Comparison of ENCODE assay signal across 13 cellular contexts in the genomic region with DNA sequence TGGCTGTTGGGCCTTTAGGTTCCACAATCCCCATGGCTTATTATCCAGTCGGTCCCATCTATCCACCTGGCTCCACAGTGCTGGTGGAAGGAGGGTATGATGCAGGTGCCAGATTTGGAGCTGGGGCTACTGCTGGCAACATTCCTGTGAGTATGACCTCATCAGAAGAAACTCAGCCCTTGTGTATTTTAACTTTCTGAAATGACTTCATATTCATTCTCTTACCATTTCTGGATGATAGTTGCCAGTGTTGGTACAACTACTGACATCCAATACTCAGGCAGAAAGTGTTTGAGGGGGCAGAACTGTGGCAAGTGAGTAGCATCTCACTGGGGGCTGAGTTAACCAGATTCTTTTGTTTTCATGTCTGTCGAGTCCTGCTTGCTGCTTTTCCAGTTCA. TPM values are rescaled to one million over a fixed set of nuclear protein-coding genes. Genes with fewer than 3 reads are reported as not detected.
DNase-seq lines count a peak whose midpoint lies in the region; ATAC-seq and TF ChIP-seq lines count a peak whose summit lies in the region.
"Had no signal": no experiment of that assay in that cellular context is flagged by ENCODE, and none has a peak within 500 bp of the region (broad histone marks: within the 10 kb centered on the region; RNA-seq: fewer than 3 reads in every experiment).

No MANE protein-coding gene starts in this region.

- H3K27me3 ChIP-seq in SK-N-SH (ENCODE audit: insufficient read depth) (no peaks in the 10 kb centered on the region), parathyroid adenoma (ENCODE audit: control insufficient read depth, insufficient read depth, low read length) (no peaks in the 10 kb centered on the region)
- H3K27me3 ChIP-seq: tibial artery had no signal

- no peak for ATAC-seq in SK-N-SH treated with all-trans-retinoic acid at 6 μM for 48 hours
- ATAC-seq in T-helper 17 cell: no peak

- no peak for TF ChIP-seq RAD21 in SK-N-SH (IDR thresholded peaks at IDR 0.05; ENCODE audit: low read length)

- H2AFZ ChIP-seq in SK-N-SH (ENCODE audit: low read depth): no peak overlapping the region
- H2AFZ ChIP-seq in parathyroid adenoma: no peak overlapping the region

- H3K9me3 ChIP-seq in SK-N-SH: no peaks in the 10 kb centered on the region
- H3K9me3 ChIP-seq in T-helper 17 cell (ENCODE audit: control insufficient read depth, low read length, poor library complexity, severe bottlenecking): no peaks in the 10 kb centered on the region
- no peaks in the 10 kb centered on the region for H3K9me3 ChIP-seq in parathyroid adenoma (ENCODE audit: control insufficient read depth, low read length)
- H3K9me3 ChIP-seq: tibial artery had no signal

- H4K20me1 ChIP-seq in SK-N-SH (ENCODE audit: insufficient read depth): peaks cover 5% of the 10 kb centered on the region; the same call in 1 of the 2 replicates

- H3K27ac ChIP-seq in SK-N-SH (ENCODE audit: low read depth in 2 of 2, low read length in 1 of 2) (peak overlapping the region in 1 of 2 experiments; percentile 37; a peak in 1 of 4 replicates), parathyroid adenoma (peak overlapping the region; percentile 13)

- CTCF ChIA-PET in SK-N-SH (lab: Yijun Ruan, JAX): interaction anchor here (3.2 to 3.6 kb wide), 2 partner anchors 11 to 24 kb away, joined by 14 to 15 read pairs; a partner anchor contains a TSS

- DNase-seq in SK-N-SH (no peak), T-helper 17 cell (no peak), epithelial cell of esophagus (ENCODE audit: low read depth) (peak; percentile 49), COR-L47 (lab: John Stamatoyannopoulos, UW) (no peak), COLO829 (ENCODE audit: low spot score) (no peak), germinal center (ENCODE audit: low spot score) (no peak)
- DNase-seq: hippocampal formation; NCI-H2081; RPMI8226; stimulated activated CD4-positive, alpha-beta T cell treated with anti-CD3 and anti-CD28 coated beads, Interleukin-4, amount 100 ng/mL, for 24 hours; tibial artery had no signal

- TF ChIP-seq CTCF in SK-N-SH (IDR thresholded peaks at IDR 0.05): no peak
- no peak for TF ChIP-seq CTCF in epithelial cell of esophagus (IDR thresholded peaks at IDR 0.05; ENCODE audit: insufficient read depth, low read depth, low read length, missing control alignments)
- TF ChIP-seq CTCF in parathyroid adenoma (IDR thresholded peaks at IDR 0.05): no peak

- H3K27ac Mint-ChIP-seq in T-helper 17 cell: peak overlapping the region; percentile 98

- WGBS in SK-N-SH (ENCODE audit: low lambda C conversion rate): 86% methylated on average over 2 of the region's 2 CpGs

- H3K9me2 ChIP-seq in SK-N-SH: no peaks in the 10 kb centered on the region

- peaks cover 45% of the 10 kb centered on the region for H3K4me1 Mint-ChIP-seq in T-helper 17 cell

- H3K4me1 ChIP-seq in SK-N-SH (ENCODE audit: control insufficient read depth in 1 of 2, insufficient read depth in 2 of 2, low read depth in 1 of 2, low read length in 1 of 2) (peaks cover 3 to 11% of the 10 kb centered on the region in 2 experiments; a peak in 2 of 4 replicates), parathyroid adenoma (peaks cover 18% of the 10 kb centered on the region)

- POLR2A ChIA-PET in SK-N-SH (lab: Yijun Ruan, JAX): no interaction called here

- peaks cover 15% of the 10 kb centered on the region for H3F3A ChIP-seq in SK-N-SH (replicated peaks; ENCODE audit: insufficient read depth)

- 0 out of 2 replicates have a peak overlapping the region, but pooled peaks have one; percentile 3 for H3K4me2 ChIP-seq in SK-N-SH
- H3K4me2 ChIP-seq in parathyroid adenoma (ENCODE audit: low read length): no peak overlapping the region

- H3K36me3 Mint-ChIP-seq in T-helper 17 cell (ENCODE audit: low read depth): peaks cover 5% of the 10 kb centered on the region

- H3K4me3 Mint-ChIP-seq in T-helper 17 cell: peak overlapping the region; percentile 96

- no peak for TF ChIP-seq EP300 in SK-N-SH (IDR thresholded peaks at IDR 0.05; ENCODE audit: borderline replicate concordance in 1 of 2, low read depth in 1 of 2, low read length in 1 of 2)

- no peaks in the 10 kb centered on the region for H3K27me3 Mint-ChIP-seq in T-helper 17 cell

- H3K79me2 ChIP-seq in SK-N-SH (ENCODE audit: insufficient read depth): peaks cover 44% of the 10 kb centered on the region
- H3K79me2 ChIP-seq in parathyroid adenoma: no peaks in the 10 kb centered on the region

- no peak overlapping the region for H3K9ac ChIP-seq in SK-N-SH
- H3K9ac ChIP-seq in parathyroid adenoma: no peak overlapping the region

- peaks cover 43 to 50% of the 10 kb centered on the region in 2 experiments for H3K36me3 ChIP-seq in SK-N-SH (replicated peaks in 1 of 2; ENCODE audit: control insufficient read depth in 1 of 2, insufficient read depth in 2 of 2, low read length in 1 of 2)
- H3K36me3 ChIP-seq in parathyroid adenoma (ENCODE audit: control insufficient read depth, insufficient read depth, low read length): no peaks in the 10 kb centered on the region

- H3K4me3 ChIP-seq in SK-N-SH (ENCODE audit: low read depth in 2 of 2, low read length in 1 of 2) (no peak overlapping the region), epithelial cell of esophagus (ENCODE audit: low read length) (no peak overlapping the region), parathyroid adenoma (ENCODE audit: low read depth, low read length) (no peak overlapping the region)

TF ChIP-seq in SK-N-SH, 30 proteins besides CTCF, POLR2A, EP300 and RAD21 (continues in another document):
- TF ChIP-seq MXI1 (IDR thresholded peaks at IDR 0.05; ENCODE audit: low read depth, low read length) (no peak), POLR2AphosphoS5 (IDR thresholded peaks at IDR 0.05; ENCODE audit: low read depth, low read length) (no peak), ELF1 (IDR thresholded peaks at IDR 0.05) (no peak), GABPA (IDR thresholded peaks at IDR 0.05; ENCODE audit: low read depth) (no peak), NFIC (IDR thresholded peaks at IDR 0.05; ENCODE audit: borderline replicate concordance) (no peak; the same call in 1 of the 2 replicates), SMC3 (IDR thresholded peaks at IDR 0.05; ENCODE audit: low read depth, low read length) (no peak), CHD2 (IDR thresholded peaks at IDR 0.05; ENCODE audit: low read length, partially characterized antibody) (no peak), TAF1 (IDR thresholded peaks at IDR 0.05; ENCODE audit: borderline replicate concordance, low read depth, low read length) (no peak)
- TF ChIP-seq, protein P1, sequence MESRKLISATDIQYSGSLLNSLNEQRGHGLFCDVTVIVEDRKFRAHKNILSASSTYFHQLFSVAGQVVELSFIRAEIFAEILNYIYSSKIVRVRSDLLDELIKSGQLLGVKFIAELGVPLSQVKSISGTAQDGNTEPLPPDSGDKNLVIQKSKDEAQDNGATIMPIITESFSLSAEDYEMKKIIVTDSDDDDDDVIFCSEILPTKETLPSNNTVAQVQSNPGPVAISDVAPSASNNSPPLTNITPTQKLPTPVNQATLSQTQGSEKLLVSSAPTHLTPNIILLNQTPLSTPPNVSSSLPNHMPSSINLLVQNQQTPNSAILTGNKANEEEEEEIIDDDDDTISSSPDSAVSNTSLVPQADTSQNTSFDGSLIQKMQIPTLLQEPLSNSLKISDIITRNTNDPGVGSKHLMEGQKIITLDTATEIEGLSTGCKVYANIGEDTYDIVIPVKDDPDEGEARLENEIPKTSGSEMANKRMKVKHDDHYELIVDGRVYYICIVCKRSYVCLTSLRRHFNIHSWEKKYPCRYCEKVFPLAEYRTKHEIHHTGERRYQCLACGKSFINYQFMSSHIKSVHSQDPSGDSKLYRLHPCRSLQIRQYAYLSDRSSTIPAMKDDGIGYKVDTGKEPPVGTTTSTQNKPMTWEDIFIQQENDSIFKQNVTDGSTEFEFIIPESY (IDR thresholded peaks at IDR 0.05; ENCODE audit: borderline replicate concordance, low read depth): no peak

TF ChIP-seq in SK-N-SH treated with all-trans-retinoic acid at 6 μM for 48 hours, 23 proteins besides CTCF, POLR2A, EP300 and RAD21 (continues in another document):
- TF ChIP-seq GLIS3 (CRISPR knock-in tag; IDR thresholded peaks at IDR 0.05) (no peak), ARNTL (CRISPR knock-in tag; IDR thresholded peaks at IDR 0.05; ENCODE audit: borderline replicate concordance, low read depth) (no peak), PPARA (CRISPR knock-in tag; IDR thresholded peaks at IDR 0.05; ENCODE audit: borderline replicate concordance) (no peak), RARB (CRISPR knock-in tag; IDR thresholded peaks at IDR 0.05) (no peak), CSDC2 (CRISPR knock-in tag; IDR thresholded peaks at IDR 0.05) (no peak)
- TF ChIP-seq, protein P2, sequence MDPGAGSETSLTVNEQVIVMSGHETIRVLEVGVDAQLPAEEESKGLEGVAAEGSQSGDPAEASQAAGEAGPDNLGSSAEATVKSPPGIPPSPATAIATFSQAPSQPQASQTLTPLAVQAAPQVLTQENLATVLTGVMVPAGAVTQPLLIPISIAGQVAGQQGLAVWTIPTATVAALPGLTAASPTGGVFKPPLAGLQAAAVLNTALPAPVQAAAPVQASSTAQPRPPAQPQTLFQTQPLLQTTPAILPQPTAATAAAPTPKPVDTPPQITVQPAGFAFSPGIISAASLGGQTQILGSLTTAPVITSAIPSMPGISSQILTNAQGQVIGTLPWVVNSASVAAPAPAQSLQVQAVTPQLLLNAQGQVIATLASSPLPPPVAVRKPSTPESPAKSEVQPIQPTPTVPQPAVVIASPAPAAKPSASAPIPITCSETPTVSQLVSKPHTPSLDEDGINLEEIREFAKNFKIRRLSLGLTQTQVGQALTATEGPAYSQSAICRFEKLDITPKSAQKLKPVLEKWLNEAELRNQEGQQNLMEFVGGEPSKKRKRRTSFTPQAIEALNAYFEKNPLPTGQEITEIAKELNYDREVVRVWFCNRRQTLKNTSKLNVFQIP (CRISPR knock-in tag; IDR thresholded peaks at IDR 0.05; ENCODE audit: borderline replicate concordance, low read depth): no peak

RNA-seq across cellular contexts. Expression of a gene that starts 2.3 kb away (rescaled TPM):
- polyA plus RNA-seq in SK-N-SH (2012; rRNA removed): 274 and 325 TPM in 2 replicates
- 232 and 238 TPM in 2 replicates for polyA plus RNA-seq in SK-N-SH (2012; cell fraction: cytosol; rRNA removed)
- 109 and 235 TPM in 2 replicates for polyA plus RNA-seq in SK-N-SH (2012; cell fraction: nucleus; rRNA removed)
- total RNA-seq in T-helper 17 cell: 100 to 1,000 TPM; 273 to 335 TPM

RNA-seq across cellular contexts. Expression of a gene that starts 23.1 kb away (rescaled TPM):
- 1.9 TPM in 2 replicates for polyA plus RNA-seq in SK-N-SH (2012; rRNA removed)
- polyA plus RNA-seq in SK-N-SH (2012; cell fraction: cytosol; rRNA removed): 1.2 and 1.9 TPM in 2 replicates
- 9.6 and 14.7 TPM in 2 replicates for polyA plus RNA-seq in SK-N-SH (2012; cell fraction: nucleus; rRNA removed)
- total RNA-seq in T-helper 17 cell: 10 to 100 TPM; 22.5 to 32.8 TPM

RNA-seq across cellular contexts. Expression of a gene that starts 29.2 kb away (rescaled TPM):
- 22.6 and 26.3 TPM in 2 replicates for polyA plus RNA-seq in SK-N-SH (2012; rRNA removed)
- 25.2 and 26.0 TPM in 2 replicates for polyA plus RNA-seq in SK-N-SH (2012; cell fraction: cytosol; rRNA removed)
- polyA plus RNA-seq in SK-N-SH (2012; cell fraction: nucleus; rRNA removed): 13.6 and 15.1 TPM in 2 replicates
- 1 to 10 TPM; 1.9 to 3.4 TPM for total RNA-seq in T-helper 17 cell
